Comparison of ENCODE assay signal across 30 cellular contexts in the genomic region with DNA sequence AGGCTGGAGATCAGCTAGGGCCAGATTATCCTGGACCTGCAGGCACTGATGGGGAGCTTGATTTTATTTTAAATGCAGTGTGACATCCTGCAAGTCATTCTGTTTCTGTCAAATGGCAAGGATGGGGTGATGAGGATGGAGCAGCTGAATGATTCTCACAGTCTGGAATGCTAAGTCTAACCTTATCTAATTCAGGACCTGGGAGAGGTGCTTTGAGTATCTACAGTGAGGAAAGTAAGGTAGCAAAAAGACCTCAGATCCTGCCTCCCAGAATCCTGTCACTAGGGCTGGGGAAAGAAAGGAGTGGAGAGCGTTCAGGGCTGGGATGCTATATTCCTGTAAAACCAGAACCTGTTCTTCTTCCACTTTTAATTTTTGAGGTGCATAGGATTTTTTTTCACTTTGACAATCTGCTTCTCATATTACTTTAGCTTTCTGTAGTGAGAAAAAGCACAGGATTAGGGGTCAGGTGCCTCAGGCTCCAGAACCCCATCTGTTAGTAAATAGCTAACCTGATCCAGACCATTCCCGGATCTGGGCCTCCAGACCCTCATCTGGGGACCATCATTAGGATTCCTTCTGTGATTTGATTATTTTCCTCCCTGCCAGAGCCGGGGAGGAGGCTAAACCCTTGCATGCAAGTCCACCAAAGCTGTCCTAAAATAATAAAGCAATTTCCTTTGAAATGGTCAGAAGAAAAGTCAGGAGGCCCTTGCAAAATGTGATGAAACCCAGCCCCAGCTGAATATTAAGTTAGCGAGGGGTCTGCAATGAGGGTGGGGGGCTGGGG. TPM values are rescaled to one million over a fixed set of nuclear protein-coding genes. Genes with fewer than 3 reads are reported as not detected.
DNase-seq lines count a peak whose midpoint lies in the region; ATAC-seq, FAIRE-seq and TF ChIP-seq lines count a peak whose summit lies in the region.
"Had no signal": no experiment of that assay in that cellular context is flagged by ENCODE, and none has a peak within 500 bp of the region (broad histone marks: within the 10 kb centered on the region; RNA-seq: fewer than 3 reads in every experiment).

No MANE protein-coding gene starts in this region.

- peak overlapping the region; percentile 30; the same call in 1 of the 2 replicates for H3K27ac Mint-ChIP-seq in GM23338
- H3K27ac Mint-ChIP-seq: activated CD4-positive, alpha-beta memory T cell treated with anti-CD3 and anti-CD28 coated beads, Interleukin-2, amount 10 ng/mL, durations not matched to agents 7 days and 5 days; activated naive CD4-positive, alpha-beta T cell treated with anti-CD3 and anti-CD28 coated beads, Interleukin-2, amount 50 U/mL, for 72 hours; activated T-helper 2 cell treated with anti-CD3 and anti-CD28 coated beads, Interferon-gamma antibody, Interleukin-2, Interleukin-4, amounts not matched to agents 10 μg/mL and 5 μg/mL and 100 μg/mL, durations not matched to agents 14 hours and 24 hours and 36 hours; memory B cell had no signal

- TF ChIP-seq EP300 in A549 (IDR thresholded peaks at IDR 0.05): no peak

- H3K9ac ChIP-seq in iPS-20b (ENCODE audit: low read depth, low read length): peak overlapping the region; percentile 54; the same call in 1 of the 2 replicates

- H3K4me1 Mint-ChIP-seq in GM23338: peaks cover 22% of the 10 kb centered on the region; the same call in 2 of the 3 replicates
- H3K4me1 Mint-ChIP-seq: activated CD4-positive, alpha-beta memory T cell treated with anti-CD3 and anti-CD28 coated beads, Interleukin-2, amount 10 ng/mL, durations not matched to agents 7 days and 5 days; memory B cell had no signal

- no peak for TF ChIP-seq RAD21 in A549 (conservative IDR thresholded peaks at IDR 0.05 in 1 of 2, IDR thresholded peaks at IDR 0.05 in 1 of 2)

- H3K27me3 ChIP-seq in GM23338 (ENCODE audit: insufficient read depth): no peaks in the 10 kb centered on the region
- H3K27me3 ChIP-seq in iPS-20b (ENCODE audit: insufficient read depth, low read length): no peaks in the 10 kb centered on the region
- H3K27me3 ChIP-seq: cardiac muscle cell, foreskin keratinocyte, testis, uterus had no signal

- no peaks in the 10 kb centered on the region for H3K9me3 Mint-ChIP-seq in GM23338
- H3K9me3 Mint-ChIP-seq: activated CD4-positive, alpha-beta memory T cell treated with anti-CD3 and anti-CD28 coated beads, Interleukin-2, amount 10 ng/mL, durations not matched to agents 7 days and 5 days; activated naive CD4-positive, alpha-beta T cell treated with anti-CD3 and anti-CD28 coated beads, Interleukin-2, amount 50 U/mL, for 72 hours; activated T-helper 2 cell treated with anti-CD3 and anti-CD28 coated beads, Interferon-gamma antibody, Interleukin-2, Interleukin-4, amounts not matched to agents 10 μg/mL and 5 μg/mL and 100 μg/mL, durations not matched to agents 14 hours and 24 hours and 36 hours; memory B cell had no signal

- TF ChIP-seq POLR2A in A549 (IDR thresholded peaks at IDR 0.05; ENCODE audit: low read length): no peak
- TF ChIP-seq POLR2A in GM18505 (IDR thresholded peaks at IDR 0.05; ENCODE audit: borderline replicate concordance, extremely low read depth, insufficient read depth, insufficient read length): no peak

- H3K9me3 ChIP-seq in A549 (no peaks in the 10 kb centered on the region), iPS-20b (ENCODE audit: insufficient read depth, low read depth, low read length) (no peaks in the 10 kb centered on the region; the same call in 1 of the 2 replicates)
- H3K9me3 ChIP-seq: testis, uterus had no signal

- no peaks in the 10 kb centered on the region for H3F3A ChIP-seq in GM23338 (replicated peaks; ENCODE audit: low read depth)

- DNase-seq in A549 (ENCODE audit: low read depth in 1 of 2, low spot score in 1 of 2): no peak
- peak; percentile 42 for DNase-seq in GM23338 (ENCODE audit: low spot score)
- peak; percentile 0 for DNase-seq in SKM-1 (lab: John Stamatoyannopoulos, UW; ENCODE audit: unreplicated experiment)
- no peak for DNase-seq in midbrain (lab: John Stamatoyannopoulos, UW)
- no peak for DNase-seq in foreskin fibroblast
- DNase-seq: activated CD4-positive, alpha-beta memory T cell treated with anti-CD3 and anti-CD28 coated beads, Interleukin-2, amount 10 ng/mL, durations not matched to agents 7 days and 5 days; aorta; COR-L47; DMS79; foreskin keratinocyte; GF-D8; heart right ventricle; left cardiac atrium; NCI-H2081; NCI-H526; stimulated activated naive CD8-positive, alpha-beta T cell treated with anti-CD3 and anti-CD28 coated beads, Interleukin-15, Interleukin-2, amounts not matched to agents 100 U/mL and 50 U/mL, for 24 hours; testis; uterus had no signal

- H3K9me2 ChIP-seq in GM23338 (ENCODE audit: insufficient read depth): no peaks in the 10 kb centered on the region; the same call in 1 of the 2 replicates

- no peak for TF ChIP-seq CTCF in A549 (IDR thresholded peaks at IDR 0.05)
- TF ChIP-seq CTCF in GM23338 (conservative IDR thresholded peaks at IDR 0.05; ENCODE audit: low read depth in 2 of 2): no peak
- no peak for TF ChIP-seq CTCF in foreskin fibroblast (IDR thresholded peaks at IDR 0.05; ENCODE audit: low read depth, low read length)

- CTCF ChIA-PET in A549 (lab: Yijun Ruan, JAX): interaction anchor here (1.0 kb wide), 1 partner anchor 11 kb away, joined by 3 read pairs; no protein-coding TSS in a partner anchor

- no peak overlapping the region for H3K4me3 Mint-ChIP-seq in GM23338
- H3K4me3 Mint-ChIP-seq: activated CD4-positive, alpha-beta memory T cell treated with anti-CD3 and anti-CD28 coated beads, Interleukin-2, amount 10 ng/mL, durations not matched to agents 7 days and 5 days; memory B cell had no signal

- H3K27ac ChIP-seq in A549 (no peak overlapping the region), GM23338 (ENCODE audit: low read depth) (no peak overlapping the region), iPS-20b (ENCODE audit: low read length) (no peak overlapping the region)
- H3K27ac ChIP-seq: cardiac muscle cell, coronary artery, foreskin keratinocyte, heart right ventricle, HL-60, testis, uterus had no signal

- WGBS in A549 (ENCODE audit: missing lambda C conversion rate): 11% methylated on average over 4 of the region's 4 CpGs

- no peaks in the 10 kb centered on the region for H3K79me2 ChIP-seq in GM23338 (replicated peaks; ENCODE audit: insufficient read depth)

- no peaks in the 10 kb centered on the region for H4K20me1 ChIP-seq in GM23338 (replicated peaks; ENCODE audit: insufficient read depth)

- no peaks in the 10 kb centered on the region for H3K4me1 ChIP-seq in A549
- peaks cover 19% of the 10 kb centered on the region for H3K4me1 ChIP-seq in GM23338 (ENCODE audit: insufficient read depth)
- H3K4me1 ChIP-seq in iPS-20b (ENCODE audit: insufficient read depth, low read length): peaks cover 13% of the 10 kb centered on the region; the same call in 1 of the 2 replicates
- H3K4me1 ChIP-seq: foreskin keratinocyte, heart right ventricle, testis, uterus had no signal

- H2AFZ ChIP-seq in GM23338: peak overlapping the region; percentile 84

- POLR2A ChIA-PET in A549 (lab: Yijun Ruan, JAX): no interaction called here

- H3K4me3 ChIP-seq in A549: no peak overlapping the region
- H3K4me3 ChIP-seq in GM23338: peak overlapping the region; percentile 20; the same call in 1 of the 2 replicates
- H3K4me3 ChIP-seq in iPS-20b (ENCODE audit: low read length): peak overlapping the region; percentile 45; the same call in 1 of the 2 replicates
- no peak overlapping the region for H3K4me3 ChIP-seq in foreskin fibroblast (ENCODE audit: low read depth in 1 of 2, low read length in 2 of 2)
- H3K4me3 ChIP-seq: cardiac muscle cell, coronary artery, heart right ventricle, testis, uterus had no signal

- ATAC-seq in A549: no peak
- ATAC-seq in GM23338: peak; percentile 66
- no peak for ATAC-seq in GM18505 (IDR thresholded peaks at IDR 0.05; ENCODE audit: unreplicated experiment)
- ATAC-seq in GM21423 (IDR thresholded peaks at IDR 0.05; ENCODE audit: unreplicated experiment): no peak
- ATAC-seq: activated CD4-positive, CD25-positive, alpha-beta regulatory T cell treated with anti-CD3 and anti-CD28 coated beads, Interleukin-2, amount 50 U/mL, for 24 hours; activated naive CD4-positive, alpha-beta T cell treated with anti-CD3 and anti-CD28 coated beads, Interleukin-2, amount 50 U/mL, for 72 hours; esophagus mucosa; foreskin keratinocyte; heart right ventricle; left cardiac atrium; stimulated activated naive CD8-positive, alpha-beta T cell treated with anti-CD3 and anti-CD28 coated beads, Interleukin-15, Interleukin-2, amounts not matched to agents 100 U/mL and 50 U/mL, for 24 hours had no signal

- no peaks in the 10 kb centered on the region for H3K36me3 Mint-ChIP-seq in GM23338 (ENCODE audit: low read depth)
- H3K36me3 Mint-ChIP-seq: activated naive CD4-positive, alpha-beta T cell treated with anti-CD3 and anti-CD28 coated beads, Interleukin-2, amount 50 U/mL, for 72 hours; memory B cell had no signal

- FAIRE-seq in A549 (lab: Jason Lieb, UNC): no peak

- no peaks in the 10 kb centered on the region for H3K27me3 Mint-ChIP-seq in GM23338 (ENCODE audit: insufficient read depth, low read depth, poor library complexity)
- H3K27me3 Mint-ChIP-seq: activated CD4-positive, alpha-beta memory T cell treated with anti-CD3 and anti-CD28 coated beads, Interleukin-2, amount 10 ng/mL, durations not matched to agents 7 days and 5 days had no signal

- H3K4me2 ChIP-seq in A549: no peak overlapping the region
- H3K4me2 ChIP-seq in GM23338: peak overlapping the region; percentile 66

- no peaks in the 10 kb centered on the region for H3K36me3 ChIP-seq in GM23338 (ENCODE audit: insufficient read depth)
- H3K36me3 ChIP-seq in iPS-20b (ENCODE audit: insufficient read depth, low read depth, low read length): no peaks in the 10 kb centered on the region
- H3K36me3 ChIP-seq: cardiac muscle cell, heart right ventricle, uterus had no signal

RNA-seq across cellular contexts. Expression of gene ASCL1, which starts 54.7 kb away (rescaled TPM):
- polyA plus RNA-seq in A549 (2011; rRNA removed) (0.05 TPM in 1 of 2 replicates, not detected in the other), A549 (2017; fragmentation: RNase III; extraction: RNeasy Plus Mini Kit Qiagen cat#74134 plus additional on column Dnase treatment) (not detected in 3 replicates), GM23338 (2016; fragmentation: Nextera tagmentation; extraction: Ambion mirVana) (0.26 and 0.37 TPM in 2 replicates)
- polyA plus RNA-seq in A549 (2012; cell fraction: cytosol; rRNA removed): 0.09 and 0.13 TPM in 2 replicates
- polyA plus RNA-seq in A549 (2012; cell fraction: nucleus; rRNA removed): 0.17 and 0.18 TPM in 2 replicates
- polyA minus RNA-seq in A549 (2011; rRNA and poly(A)+ RNA removed): not detected in 2 replicates
- 0.78 TPM in 1 of 2 replicates, not detected in the other for total RNA-seq in GM23338 (2014; rRNA removed; shearing (Covaris generic))
- total RNA-seq: activated CD4-positive, alpha-beta memory T cell treated with anti-CD3 and anti-CD28 coated beads, Interleukin-2, amount 10 ng/mL, durations not matched to agents 7 days and 5 days; activated T-helper 2 cell treated with anti-CD3 and anti-CD28 coated beads, Interferon-gamma antibody, Interleukin-2, Interleukin-4, amounts not matched to agents 10 μg/mL and 5 μg/mL and 100 μg/mL, durations not matched to agents 14 hours and 24 hours and 36 hours; aorta; cardiac muscle cell; esophagus mucosa; foreskin keratinocyte; heart right ventricle; left cardiac atrium; T-helper 1 cell treated with Interleukin-12 subunit alpha and Interleukin-12 subunit beta and Interleukin-4 antibody, amounts not matched to agents 30 ng/mL and 1 ng/mL, for 36 hours had no signal
- polyA plus RNA-seq: aorta, cardiac muscle cell, foreskin keratinocyte, heart right ventricle had no signal

Comparison
In these comparisons a context has a peak if more than half of its experiments do, and no peak if none do; other contexts are left out.
1. DNase-seq: peak in GM23338 (single experiment) and SKM-1 (single experiment); none in A549 (0 of 2), midbrain (single experiment) and foreskin fibroblast (0 of 2).
2. H3K4me3 ChIP-seq: peak in GM23338 (single experiment) and iPS-20b (single experiment); none in A549 (single experiment) and foreskin fibroblast (0 of 2).